8 cellular contexts compared by ENCODE assay signal in the genomic region with DNA sequence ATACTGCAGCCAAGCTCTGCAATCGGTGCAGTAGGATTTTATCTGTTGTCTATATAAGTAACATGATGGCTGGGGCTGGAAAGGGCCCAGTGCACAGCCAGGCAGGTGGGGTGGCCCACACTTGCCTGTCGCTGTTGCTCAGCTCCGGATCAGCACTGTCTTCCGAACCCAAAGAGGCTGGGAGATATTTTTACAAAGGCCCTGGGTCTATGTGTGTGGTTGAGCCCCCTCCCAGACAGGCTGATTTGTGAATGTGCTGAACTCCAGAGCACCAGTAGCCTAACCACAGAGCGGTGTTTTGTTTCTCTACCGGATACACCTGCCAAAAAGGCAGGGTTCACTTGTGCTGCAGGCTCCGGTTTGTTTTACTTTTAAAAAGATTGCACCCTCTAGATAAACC. TPM values are rescaled to one million over a fixed set of nuclear protein-coding genes. Genes with fewer than 3 reads are reported as not detected.
DNase-seq lines count a peak whose midpoint lies in the region; ATAC-seq and TF ChIP-seq lines count a peak whose summit lies in the region.

No MANE protein-coding gene starts in this region.

- ATAC-seq in GM19023 (IDR thresholded peaks at IDR 0.05; ENCODE audit: unreplicated experiment) (peak; percentile 87), HG02973 (IDR thresholded peaks at IDR 0.05; ENCODE audit: unreplicated experiment) (peak; percentile 64)
- ATAC-seq in activated CD4-positive, alpha-beta T cell treated with anti-CD3 and anti-CD28 coated beads for 36 hours, result peak; percentile 44
- peak; percentile 83 to 89 for ATAC-seq in naive thymus-derived CD8-positive, alpha-beta T cell

- CTCF ChIA-PET in activated CD4-positive, alpha-beta T cell treated with anti-CD3 and anti-CD28 coated beads for 36 hours (lab: Charles Lee), result interaction anchor here (1.0 to 1.4 kb wide), 3 partner anchors 11 to 106 kb away, joined by 3 to 4 read pairs (median 3); no protein-coding TSS in a partner anchor
- CTCF ChIA-PET in mammary epithelial cell (lab: Charles Lee; ENCODE audit: low non-redundant PET), result no interaction called here

- peak; percentile 63 for DNase-seq in activated CD4-positive, alpha-beta T cell treated with anti-CD3 and anti-CD28 coated beads for 36 hours
- DNase-seq in naive thymus-derived CD8-positive, alpha-beta T cell, result peak; percentile 49 to 93 (median 78)
- DNase-seq in foreskin fibroblast, result no peak
- DNase-seq in mammary epithelial cell, result no peak
- no peak for DNase-seq in NCI-H1436 treated with DMSO at 0.1 percent for 48 hours (lab: John Stamatoyannopoulos, UW)
- no peak for DNase-seq in HK-2 (ENCODE audit: unreplicated experiment)

- H2AFZ ChIP-seq in mammary epithelial cell (ENCODE audit: low read depth, low read length), result no peak overlapping the region

- dilution Hi-C loops in mammary epithelial cell (cut with HindIII; ENCODE audit: low sequenced_read_pairs), result no loop called here

- no peaks in the 10 kb centered on the region for H4K20me1 ChIP-seq in mammary epithelial cell (ENCODE audit: insufficient read depth, low read length)

- no peaks in the 10 kb centered on the region for H3K9me3 ChIP-seq in mammary epithelial cell (replicated peaks; ENCODE audit: insufficient read depth, low read length)

- in situ Hi-C loops in mammary epithelial cell (cut with MboI; ENCODE audit: low sequenced_read_pairs in 2 of 2), result no loop called here

- peaks cover 7% of the 10 kb centered on the region for H3K9me3 Mint-ChIP-seq in activated CD4-positive, alpha-beta T cell treated with anti-CD3 and anti-CD28 coated beads for 36 hours (ENCODE audit: low read depth)
- peaks cover 0 to 10% (median 2%) of the 10 kb centered on the region in 9 donors for H3K9me3 Mint-ChIP-seq in naive thymus-derived CD8-positive, alpha-beta T cell

- H3K27me3 Mint-ChIP-seq in activated CD4-positive, alpha-beta T cell treated with anti-CD3 and anti-CD28 coated beads for 36 hours, result no peaks in the 10 kb centered on the region
- no peaks in the 10 kb centered on the region for H3K27me3 Mint-ChIP-seq in naive thymus-derived CD8-positive, alpha-beta T cell

- TF ChIP-seq CTCF in foreskin fibroblast (IDR thresholded peaks at IDR 0.05; ENCODE audit: low read depth, low read length) (no peak), mammary epithelial cell (conservative IDR thresholded peaks at IDR 0.05 in 1 of 2, IDR thresholded peaks at IDR 0.05 in 1 of 2; ENCODE audit: extremely low read depth in 1 of 2, insufficient read depth in 1 of 2, low read depth in 1 of 2, low read length in 2 of 2) (no peak)

- H3K79me2 ChIP-seq in mammary epithelial cell (ENCODE audit: insufficient read depth, low read length), result no peaks in the 10 kb centered on the region

- H3K36me3 Mint-ChIP-seq in activated CD4-positive, alpha-beta T cell treated with anti-CD3 and anti-CD28 coated beads for 36 hours (ENCODE audit: low read depth), result peaks cover 7% of the 10 kb centered on the region
- H3K36me3 Mint-ChIP-seq in naive thymus-derived CD8-positive, alpha-beta T cell, result peaks cover 0 to 3% (median 0%) of the 10 kb centered on the region in 3 donors

- H3K27me3 ChIP-seq in mammary epithelial cell (ENCODE audit: insufficient read depth, low read length), result no peaks in the 10 kb centered on the region

- peak overlapping the region; percentile 47 for H3K4me3 Mint-ChIP-seq in activated CD4-positive, alpha-beta T cell treated with anti-CD3 and anti-CD28 coated beads for 36 hours
- H3K4me3 Mint-ChIP-seq in naive thymus-derived CD8-positive, alpha-beta T cell, result peak overlapping the region; percentile 31 to 84 (median 74)

- peaks cover 85% of the 10 kb centered on the region for H3K4me1 Mint-ChIP-seq in activated CD4-positive, alpha-beta T cell treated with anti-CD3 and anti-CD28 coated beads for 36 hours
- H3K4me1 Mint-ChIP-seq in naive thymus-derived CD8-positive, alpha-beta T cell, result peaks cover 43 to 90% (median 84%) of the 10 kb centered on the region in 4 donors

- H3K27ac Mint-ChIP-seq in activated CD4-positive, alpha-beta T cell treated with anti-CD3 and anti-CD28 coated beads for 36 hours, result peak overlapping the region; percentile 82
- peak overlapping the region; percentile 82 to 100 (median 98) for H3K27ac Mint-ChIP-seq in naive thymus-derived CD8-positive, alpha-beta T cell

- no peak overlapping the region for H3K4me2 ChIP-seq in mammary epithelial cell (ENCODE audit: insufficient read depth, low read depth, low read length)

- WGBS in mammary epithelial cell (ENCODE audit: low coverage, missing lambda C conversion rate), result 90% methylated on average over 7 of the region's 7 CpGs

- no peak overlapping the region for H3K27ac ChIP-seq in mammary epithelial cell (ENCODE audit: insufficient read depth, low read depth, low read length)

- intact Hi-C loops in activated CD4-positive, alpha-beta T cell treated with anti-CD3 and anti-CD28 coated beads for 36 hours (cut with DNase I, micrococcal nuclease), result loop anchor here in 1 of 2 experiments (2.0 kb wide), 1 partner anchor 17 kb away; no protein-coding TSS in a partner anchor
- intact Hi-C loops in mammary epithelial cell (cut with micrococcal nuclease), result loop anchor here (2.0 kb wide), 1 partner anchor 245 kb away; the partner anchor contains the start of gene N4BP2

- no peak overlapping the region for H3K4me3 ChIP-seq in foreskin fibroblast (ENCODE audit: low read depth in 1 of 2, low read length in 2 of 2)
- H3K4me3 ChIP-seq in mammary epithelial cell (replicated peaks in 1 of 3; ENCODE audit: insufficient read depth in 1 of 3, low read depth in 2 of 3, low read length in 3 of 3), result no peak overlapping the region

- no peak overlapping the region for H3K9ac ChIP-seq in mammary epithelial cell (ENCODE audit: insufficient read depth, low read length)

- peaks cover 8% of the 10 kb centered on the region for H3K4me1 ChIP-seq in mammary epithelial cell (ENCODE audit: insufficient read depth, low read length)

- no TSS peak for BruUV-seq in mammary epithelial cell (replicated peaks; lab: Mats Ljungman, UMichigan)

- H3K36me3 ChIP-seq in mammary epithelial cell (ENCODE audit: insufficient read depth, low read length), result no peaks in the 10 kb centered on the region

- POLR2A ChIA-PET in activated CD4-positive, alpha-beta T cell treated with anti-CD3 and anti-CD28 coated beads for 36 hours (lab: Charles Lee), result no interaction called here
- POLR2A ChIA-PET in naive thymus-derived CD8-positive, alpha-beta T cell (lab: Charles Lee), result interaction anchor here (0.6 to 4.4 kb wide), 31 partner anchors 8 to 274 kb away, joined by 3 to 61 read pairs (median 8); partner anchors contain the start of gene RHOH

RNA-seq across cellular contexts. Expression of gene CHRNA9, which starts 33.5 kb away (rescaled TPM):
- not detected for total RNA-seq in activated CD4-positive, alpha-beta T cell treated with anti-CD3 and anti-CD28 coated beads for 36 hours
- total RNA-seq in naive thymus-derived CD8-positive, alpha-beta T cell, result under 1 TPM; 0.55 to 0.73 TPM
- polyA plus RNA-seq in naive thymus-derived CD8-positive, alpha-beta T cell, result under 1 TPM in 1 of 3 donors, not detected in 2; 0.39 TPM
- under 1 TPM in 1 of 2 donors, not detected in 1; 0.17 TPM for total RNA-seq in mammary epithelial cell
- polyA plus RNA-seq in mammary epithelial cell, result 0.09 TPM
- not detected for polyA minus RNA-seq in mammary epithelial cell

Comparison
In these comparisons a context has a peak if more than half of its experiments do, and no peak if none do; other contexts are left out.
1. DNase-seq: peak in activated CD4-positive, alpha-beta T cell treated with anti-CD3 and anti-CD28 coated beads for 36 hours (single experiment) and naive thymus-derived CD8-positive, alpha-beta T cell (10 of 10); none in foreskin fibroblast (0 of 2), mammary epithelial cell (single experiment), NCI-H1436 treated with DMSO at 0.1 percent for 48 hours (single experiment) and HK-2 (single experiment).
2. Peak in every context shown above with its lines, with median percentiles within 50 percentile points of each other: ATAC-seq.